Comparison of ENCODE assay signal across 9 cellular contexts in genomic region chr17:82892869-82893565, GRCh38. TPM values are rescaled to one million over a fixed set of nuclear protein-coding genes. Genes with fewer than 3 reads are reported as not detected.
DNase-seq lines count a peak whose midpoint lies in the region; ATAC-seq and TF ChIP-seq lines count a peak whose summit lies in the region.
"Had no signal": no experiment of that assay in that cellular context is flagged by ENCODE, and none has a peak within 500 bp of the region (broad histone marks: within the 10 kb centered on the region; RNA-seq: fewer than 3 reads in every experiment).

No MANE protein-coding gene starts in this region.

- H3K9me3 Mint-ChIP-seq in WTC11 (peaks cover under 1% of the 10 kb centered on the region), naive B cell (no peaks in the 10 kb centered on the region)

- H3K79me2 ChIP-seq in hepatocyte: no peaks in the 10 kb centered on the region

- peaks cover 32% of the 10 kb centered on the region for H3K36me3 Mint-ChIP-seq in WTC11
- peaks cover 8 to 14% of the 10 kb centered on the region in 2 donors for H3K36me3 Mint-ChIP-seq in naive B cell

- no peaks in the 10 kb centered on the region for H4K20me1 ChIP-seq in hepatocyte (ENCODE audit: insufficient read depth, poor library complexity, severe bottlenecking)

- no peak for DNase-seq in WTC11 (ENCODE audit: low spot score)
- DNase-seq in activated naive CD4-positive, alpha-beta T cell treated with anti-CD3 and anti-CD28 coated beads, Interleukin-2, amount 50 U/mL, for 16 hours: peak; percentile 40
- DNase-seq in naive B cell: peak; percentile 48
- DNase-seq in stimulated activated naive CD8-positive, alpha-beta T cell treated with anti-CD3 and anti-CD28 coated beads, Interleukin-15, Interleukin-2, amounts not matched to agents 100 U/mL and 50 U/mL, for 24 hours: peak; percentile 59
- DNase-seq in hepatocyte (ENCODE audit: low spot score): no peak
- DNase-seq: NCI-H2171 had no signal

- WGBS in hepatocyte (ENCODE audit: low lambda C conversion rate, missing lambda C conversion rate): 86% methylated on average over 27 of the region's 27 CpGs

- H3K27me3 ChIP-seq in hepatocyte: no peaks in the 10 kb centered on the region

- H3K9me2 ChIP-seq in hepatocyte (replicated peaks; ENCODE audit: insufficient read depth): no peaks in the 10 kb centered on the region

- peaks cover 27% of the 10 kb centered on the region for H3K4me1 ChIP-seq in hepatocyte (ENCODE audit: insufficient read depth)

- TF ChIP-seq CTCF in WTC11 (IDR thresholded peaks at IDR 0.05) (no peak), hepatocyte (IDR thresholded peaks at IDR 0.05; ENCODE audit: poor library complexity) (no peak)

- H3K27ac Mint-ChIP-seq in WTC11 (peak overlapping the region; percentile 51), naive B cell (peak overlapping the region in 5 of 6 donors; percentile 41 to 98 (median 90))

- ATAC-seq in WTC11: no peak
- peak; percentile 97 to 98 for ATAC-seq in naive B cell (ENCODE audit: low read depth in 2 of 2)
- ATAC-seq in stimulated activated naive CD8-positive, alpha-beta T cell treated with anti-CD3 and anti-CD28 coated beads, Interleukin-15, Interleukin-2, amounts not matched to agents 100 U/mL and 50 U/mL, for 24 hours: peak; percentile 88
- ATAC-seq in GM18867 (IDR thresholded peaks at IDR 0.05; ENCODE audit: unreplicated experiment): no peak
- ATAC-seq in HG03342 (IDR thresholded peaks at IDR 0.05; ENCODE audit: unreplicated experiment): no peak
- no peak for ATAC-seq in GM19467 (IDR thresholded peaks at IDR 0.05; ENCODE audit: unreplicated experiment)

- POLR2A ChIA-PET in WTC11 (lab: Charles Lee): no interaction called here

- no peak overlapping the region for H2AFZ ChIP-seq in hepatocyte

- no peaks in the 10 kb centered on the region for H3K9me3 ChIP-seq in hepatocyte (ENCODE audit: low read depth)

- H3K4me3 Mint-ChIP-seq in WTC11: no peak overlapping the region
- H3K4me3 Mint-ChIP-seq in naive B cell: peak overlapping the region in 3 of 8 donors; percentile 59 to 71 (median 61)

- CTCF ChIA-PET in WTC11 (lab: Charles Lee): interaction anchor here (1.5 to 1.9 kb wide), 2 partner anchors 11 to 21 kb away, joined by 5 read pairs; no protein-coding TSS in a partner anchor

- H3K4me3 ChIP-seq in hepatocyte: no peak overlapping the region

- H3K27me3 Mint-ChIP-seq in WTC11 (ENCODE audit: low read depth): no peaks in the 10 kb centered on the region
- H3K27me3 Mint-ChIP-seq in naive B cell: peaks cover 0 to 6% (median 0%) of the 10 kb centered on the region in 3 donors

- no peak overlapping the region for H3K27ac ChIP-seq in hepatocyte

- H3K4me1 Mint-ChIP-seq in WTC11 (peaks cover 20% of the 10 kb centered on the region), naive B cell (peaks cover 25 to 38% (median 26%) of the 10 kb centered on the region in 3 donors)

- H3K4me2 ChIP-seq in hepatocyte: no peak overlapping the region

- no peaks in the 10 kb centered on the region for H3K36me3 ChIP-seq in hepatocyte (replicated peaks; ENCODE audit: insufficient read depth, low read depth)

TF ChIP-seq in WTC11, 78 proteins besides CTCF, POLR2A, EP300 and RAD21 (continues in another document):
- TF ChIP-seq RELA (CRISPR knock-in tag; IDR thresholded peaks at IDR 0.05; ENCODE audit: borderline replicate concordance) (no peak), ATF2 (CRISPR knock-in tag; IDR thresholded peaks at IDR 0.05; ENCODE audit: borderline replicate concordance, low read depth) (no peak), KAT7 (CRISPR knock-in tag; IDR thresholded peaks at IDR 0.05; ENCODE audit: borderline replicate concordance) (no peak), MAX (CRISPR knock-in tag; IDR thresholded peaks at IDR 0.05) (no peak), NR3C1 (CRISPR knock-in tag; conservative IDR thresholded peaks at IDR 0.05; ENCODE audit: low read depth) (no peak), ZMAT4 (CRISPR knock-in tag; IDR thresholded peaks at IDR 0.05) (no peak), ZNF317 (CRISPR knock-in tag; IDR thresholded peaks at IDR 0.05; ENCODE audit: borderline replicate concordance, low read depth) (no peak), FOXP4 (CRISPR knock-in tag; IDR thresholded peaks at IDR 0.05) (no peak), STAT6 (CRISPR knock-in tag; conservative IDR thresholded peaks at IDR 0.05; ENCODE audit: low read depth) (no peak), PREB (CRISPR knock-in tag; IDR thresholded peaks at IDR 0.05; ENCODE audit: borderline replicate concordance) (no peak), ERG (CRISPR knock-in tag; IDR thresholded peaks at IDR 0.05) (no peak), IRF2 (CRISPR knock-in tag; IDR thresholded peaks at IDR 0.05; ENCODE audit: borderline replicate concordance, low read depth) (no peak), CREM (CRISPR knock-in tag; IDR thresholded peaks at IDR 0.05) (no peak)

RNA-seq across cellular contexts. Expression of gene ZNF750, which starts 53.2 kb away (rescaled TPM):
- 0.04 to 0.07 TPM in 2 of 3 replicates, not detected in the other for total RNA-seq in WTC11 (2021)
- polyA plus RNA-seq in naive B cell (ENCODE audit: low read depth in 6 of 6): under 1 TPM in 1 of 6 donors, not detected in 5; 0.12 TPM
- 0.12 and 0.27 TPM in 2 replicates for total RNA-seq in hepatocyte
- polyA plus RNA-seq in hepatocyte: 0.49 and 2.1 TPM in 2 replicates

Comparison
In these comparisons a context has a peak if more than half of its experiments do, and no peak if none do; other contexts are left out.
1. ATAC-seq: peak in naive B cell (2 of 2) and stimulated activated naive CD8-positive, alpha-beta T cell treated with anti-CD3 and anti-CD28 coated beads, Interleukin-15, Interleukin-2, amounts not matched to agents 100 U/mL and 50 U/mL, for 24 hours (single experiment); none in WTC11 (single experiment), GM18867 (single experiment), HG03342 (single experiment) and GM19467 (single experiment).
2. DNase-seq: peak in activated naive CD4-positive, alpha-beta T cell treated with anti-CD3 and anti-CD28 coated beads, Interleukin-2, amount 50 U/mL, for 16 hours (single experiment), naive B cell (single experiment) and stimulated activated naive CD8-positive, alpha-beta T cell treated with anti-CD3 and anti-CD28 coated beads, Interleukin-15, Interleukin-2, amounts not matched to agents 100 U/mL and 50 U/mL, for 24 hours (single experiment); none in WTC11 (single experiment) and hepatocyte (single experiment).